ENCODE assay signal across 5 cellular contexts in the genomic region with DNA sequence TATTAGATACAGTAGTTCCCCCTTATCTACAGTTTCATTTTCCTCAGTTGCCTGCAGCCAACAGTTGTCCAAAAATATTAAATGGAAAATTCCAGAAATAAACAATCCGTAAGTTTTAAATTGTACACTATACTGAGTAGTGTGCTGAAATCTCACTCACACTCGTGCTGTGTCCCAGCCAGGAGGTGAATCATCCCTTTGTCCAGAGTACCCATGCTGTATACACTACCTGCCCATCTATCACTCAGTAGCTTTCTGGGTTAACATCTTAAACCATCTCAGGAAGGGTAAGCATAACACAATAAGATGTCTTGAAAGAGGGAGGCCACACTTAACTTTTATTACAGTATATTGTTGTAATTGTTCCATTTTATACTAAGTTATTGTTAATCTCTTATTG.
"Had no signal": no experiment of that assay in that cellular context is flagged by ENCODE, and none has a peak within 500 bp of the region (broad histone marks: within the 10 kb centered on the region; RNA-seq: fewer than 3 reads in every experiment).

No MANE protein-coding gene starts in this region.

- H3K36me3 ChIP-seq: MG63, SJCRH30 had no signal

- H3K9me3 ChIP-seq: SJCRH30 had no signal

- DNase-seq: NCI-H1092, NCI-H1417 treated with DMSO at 0.1 percent for 48 hours had no signal

- H3K27ac ChIP-seq: RWPE1, SJCRH30 had no signal

- H3K4me3 ChIP-seq: MG63, SJCRH30 had no signal

- H3K27me3 ChIP-seq: MG63, SJCRH30 had no signal
